In the genomic region with DNA sequence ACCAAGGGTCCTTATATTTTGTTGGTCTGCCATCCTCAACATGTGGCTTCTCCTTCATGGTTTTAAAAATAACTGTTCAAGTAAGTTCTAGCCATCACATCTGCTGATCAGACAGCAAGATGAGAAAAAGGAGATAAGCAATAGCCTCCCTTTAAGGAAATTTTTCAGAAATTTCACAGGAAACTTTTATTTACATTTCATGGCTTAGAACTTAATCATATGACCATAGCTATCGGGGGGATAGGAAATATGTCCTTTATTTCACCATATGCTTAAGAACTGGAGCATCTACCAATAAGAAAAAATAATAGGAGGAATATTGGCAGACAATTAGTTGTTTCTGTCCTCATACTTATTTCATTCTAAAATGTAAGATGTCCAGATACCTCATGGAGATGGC, we compare ENCODE assay signal across 20 cellular contexts.
"Had no signal": no experiment of that assay in that cellular context is flagged by ENCODE, and none has a peak within 500 bp of the region (broad histone marks: within the 10 kb centered on the region; RNA-seq: fewer than 3 reads in every experiment).

No MANE protein-coding gene starts in this region.

- H3K4me3 Mint-ChIP-seq: activated naive CD8-positive, alpha-beta T cell treated with anti-CD3 and anti-CD28 coated beads, Interleukin-2, amount 50 U/mL, for 24 hours; naive B cell; stimulated activated memory B cell treated with anti-CD40 and anti-IgM and Interleukin-4, amounts not matched to agents 10 μg/mL and 1 μg/mL and 100 μg/mL, for 72 hours; T-helper 1 cell treated with Interleukin-12 subunit alpha and Interleukin-12 subunit beta and Interleukin-4 antibody, amounts not matched to agents 30 μg/mL and 1 μg/mL, for 36 hours; type B pancreatic cell had no signal

- H3K9me3 Mint-ChIP-seq: activated naive CD8-positive, alpha-beta T cell treated with anti-CD3 and anti-CD28 coated beads, Interleukin-2, amount 50 U/mL, for 24 hours; naive B cell; stimulated activated memory B cell treated with anti-CD40 and anti-IgM and Interleukin-4, amounts not matched to agents 10 μg/mL and 1 μg/mL and 100 μg/mL, for 72 hours; T-helper 1 cell treated with Interleukin-12 subunit alpha and Interleukin-12 subunit beta and Interleukin-4 antibody, amounts not matched to agents 30 μg/mL and 1 μg/mL, for 36 hours; type B pancreatic cell had no signal

- H3K27ac Mint-ChIP-seq: activated naive CD8-positive, alpha-beta T cell treated with anti-CD3 and anti-CD28 coated beads, Interleukin-2, amount 50 U/mL, for 24 hours; stimulated activated memory B cell treated with anti-CD40 and anti-IgM and Interleukin-4, amounts not matched to agents 10 μg/mL and 1 μg/mL and 100 μg/mL, for 72 hours; T-helper 1 cell treated with Interleukin-12 subunit alpha and Interleukin-12 subunit beta and Interleukin-4 antibody, amounts not matched to agents 30 μg/mL and 1 μg/mL, for 36 hours; type B pancreatic cell had no signal

- DNase-seq: activated CD4-positive, alpha-beta T cell treated with anti-CD3 and anti-CD28 coated beads, Interleukin-2, amount 50 U/mL, for 4 hours; activated naive CD4-positive, alpha-beta T cell treated with Interleukin-2 at 50 U/mL for 16 hours; activated naive CD8-positive, alpha-beta T cell treated with anti-CD3 and anti-CD28 coated beads, Interleukin-2, amount 50 U/mL, for 24 hours; anterior cingulate cortex; brain microvascular endothelial cell; central memory CD4-positive, alpha-beta T cell; colonic mucosa; erythroblast; hypothalamus; kidney; left ventricle myocardium inferior; mucosa of descending colon; naive B cell; sigmoid colon; spleen; stimulated activated CD4-positive, alpha-beta T cell treated with anti-CD3 and anti-CD28 coated beads, Interleukin-4, amount 100 ng/mL, for 4 hours; testis had no signal

- ATAC-seq: mucosa of descending colon; stimulated activated memory B cell treated with anti-CD40 and anti-IgM and Interleukin-4, amounts not matched to agents 10 μg/mL and 1 μg/mL and 100 μg/mL, for 72 hours had no signal

- H3K27me3 Mint-ChIP-seq: activated naive CD8-positive, alpha-beta T cell treated with anti-CD3 and anti-CD28 coated beads, Interleukin-2, amount 50 U/mL, for 24 hours; naive B cell; stimulated activated memory B cell treated with anti-CD40 and anti-IgM and Interleukin-4, amounts not matched to agents 10 μg/mL and 1 μg/mL and 100 μg/mL, for 72 hours; type B pancreatic cell had no signal
